ENCODE assay signal across 23 cellular contexts in the genomic region with DNA sequence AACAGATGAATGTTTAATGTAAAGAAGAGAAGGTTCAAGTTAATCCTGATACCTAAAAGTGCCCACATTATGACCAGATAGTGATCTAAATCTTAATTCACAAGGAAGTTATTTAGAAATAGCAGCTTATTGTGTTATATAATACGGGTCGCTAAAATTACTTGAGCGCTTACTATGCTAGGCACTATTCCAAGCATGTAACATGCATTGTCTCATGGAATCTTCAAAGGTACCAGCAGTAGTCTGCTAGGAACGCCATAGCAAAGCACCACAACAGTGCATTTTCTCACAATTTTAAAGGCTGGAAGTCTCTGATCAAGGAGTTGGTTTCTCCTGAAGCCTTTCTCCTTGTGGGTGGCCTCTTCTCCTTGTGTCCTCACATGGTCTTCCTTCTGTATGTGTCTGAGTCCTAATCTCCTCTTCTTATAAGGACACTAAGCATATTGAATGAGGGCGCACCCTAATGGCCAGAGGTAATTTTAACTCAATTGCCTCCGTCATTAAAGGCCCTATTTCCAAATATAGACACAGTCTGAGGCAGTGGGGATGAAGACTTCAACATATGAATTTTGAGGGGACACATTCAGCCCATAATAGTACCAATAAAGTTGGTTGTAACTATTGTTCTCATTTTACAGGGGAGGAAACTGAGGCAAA.
"Had no signal": no experiment of that assay in that cellular context is flagged by ENCODE, and none has a peak within 500 bp of the region (broad histone marks: within the 10 kb centered on the region; RNA-seq: fewer than 3 reads in every experiment).

No MANE protein-coding gene starts in this region.

- H3K4me3 ChIP-seq: adrenal gland, ascending aorta, hepatocyte, left lung, psoas muscle, thyroid gland had no signal

- DNase-seq: activated naive CD4-positive, alpha-beta T cell; activated T-cell treated with anti-CD3 and anti-CD28 coated beads, Interleukin-2, amount 50 U/mL, for 1 hour; adrenal gland; brain microvascular endothelial cell; caudate nucleus; dermis blood vessel endothelial cell; effector CD8-positive, alpha-beta T cell; glutamatergic neuron; kidney glomerular epithelial cell; left lung; midbrain; natural killer cell; psoas muscle; right cardiac atrium; substantia nigra; thyroid gland had no signal

- H3K4me3 Mint-ChIP-seq: activated naive CD8-positive, alpha-beta T cell; natural killer cell; stimulated activated naive CD8-positive, alpha-beta T cell treated with anti-CD3 and anti-CD28 coated beads, Interleukin-15, Interleukin-2, amounts not matched to agents 100 ng/mL and 50 ng/mL, for 24 hours had no signal

- H3K36me3 ChIP-seq: adrenal gland, ascending aorta, brain microvascular endothelial cell, left lung, thyroid gland had no signal

- H3K27ac Mint-ChIP-seq: activated naive CD8-positive, alpha-beta T cell; activated T-helper 2 cell treated with anti-CD3 and anti-CD28 coated beads, Interferon-gamma antibody, Interleukin-2, Interleukin-4, amounts not matched to agents 10 μg/mL and 5 μg/mL and 100 μg/mL, durations not matched to agents 14 hours and 24 hours and 36 hours; natural killer cell; stimulated activated naive CD8-positive, alpha-beta T cell treated with anti-CD3 and anti-CD28 coated beads, Interleukin-15, Interleukin-2, amounts not matched to agents 100 ng/mL and 50 ng/mL, for 24 hours had no signal

- H3K4me2 ChIP-seq: hepatocyte had no signal

- H3K36me3 Mint-ChIP-seq: activated naive CD8-positive, alpha-beta T cell; natural killer cell had no signal

- ATAC-seq: left lung, natural killer cell, psoas muscle, right cardiac atrium had no signal

- H3K9me3 ChIP-seq: adrenal gland, ascending aorta, left lung, psoas muscle, thyroid gland had no signal

- H3K4me1 ChIP-seq: adrenal gland, ascending aorta, left lung, psoas muscle, thyroid gland had no signal

- H3K79me2 ChIP-seq: hepatocyte had no signal

- H2AFZ ChIP-seq: hepatocyte had no signal

- H3K27me3 ChIP-seq: adrenal gland, ascending aorta, brain microvascular endothelial cell, hepatocyte, left lung, thyroid gland had no signal

- FAIRE-seq: frontal cortex, TTC549 had no signal

- H3K27ac ChIP-seq: adrenal gland, ascending aorta, brain microvascular endothelial cell, hepatocyte, left lung, psoas muscle, thyroid gland had no signal

- H3K27me3 Mint-ChIP-seq: activated naive CD8-positive, alpha-beta T cell; stimulated activated naive CD8-positive, alpha-beta T cell treated with anti-CD3 and anti-CD28 coated beads, Interleukin-15, Interleukin-2, amounts not matched to agents 100 ng/mL and 50 ng/mL, for 24 hours had no signal

- H3K4me1 Mint-ChIP-seq: natural killer cell had no signal
